In genomic region chr20:63096681-63097335, GRCh38 we compare ENCODE assay signal across 17 cellular contexts.
DNase-seq lines count a peak whose midpoint lies in the region; ATAC-seq and TF ChIP-seq lines count a peak whose summit lies in the region.
"Had no signal": no experiment of that assay in that cellular context is flagged by ENCODE, and none has a peak within 500 bp of the region (broad histone marks: within the 10 kb centered on the region; RNA-seq: fewer than 3 reads in every experiment).

No MANE protein-coding gene starts in this region.

- no peak overlapping the region for H3K27ac ChIP-seq in BLaER1 treated with 17β-estradiol and CSF1 and Interleukin-3, amounts not matched to agents 10 nM and 100 nM
- H3K27ac ChIP-seq in Panc1 (ENCODE audit: low read length) (no peak overlapping the region), left ventricle myocardium inferior (replicated peaks) (no peak overlapping the region), osteoblast (ENCODE audit: low read depth, low read length) (no peak overlapping the region)
- H3K27ac ChIP-seq: hepatocyte had no signal

- H2AFZ ChIP-seq in osteoblast (ENCODE audit: low read length), result no peak overlapping the region
- H2AFZ ChIP-seq: hepatocyte had no signal

- H3K27me3 ChIP-seq in BLaER1 treated with 17β-estradiol and CSF1 and Interleukin-3, amounts not matched to agents 10 nM and 100 nM, result no peaks in the 10 kb centered on the region
- no peaks in the 10 kb centered on the region for H3K27me3 ChIP-seq in Panc1 (ENCODE audit: control insufficient read depth, insufficient read depth, low read length)
- peaks cover 97% of the 10 kb centered on the region for H3K27me3 ChIP-seq in left ventricle myocardium inferior (ENCODE audit: low read depth)
- peaks cover 22% of the 10 kb centered on the region for H3K27me3 ChIP-seq in osteoblast (ENCODE audit: insufficient read depth, low read length)

- DNase-seq in Panc1 (ENCODE audit: low read depth, low spot score) (no peak), left ventricle myocardium inferior (peak; percentile 2), osteoblast (ENCODE audit: insufficient read length, low spot score, missing footprints) (peak; percentile 71), amygdala (lab: John Stamatoyannopoulos, UW) (no peak), NCI-H2196 treated with DMSO at 0.1 percent for 48 hours (lab: John Stamatoyannopoulos, UW; ENCODE audit: unreplicated experiment) (no peak)
- DNase-seq in activated CD4-positive, alpha-beta T cell treated with anti-CD3 and anti-CD28 coated beads, Interleukin-2, amount 10 ng/mL, durations not matched to agents 7 days and 5 days, result no peak
- DNase-seq: activated CD8-positive, alpha-beta T cell treated with anti-CD3 and anti-CD28 coated beads for 36 hours; COR-L47; NCI-H1436 treated with DMSO at 0.1 percent for 48 hours; NCI-H2171 treated with DMSO at 0.1 percent for 48 hours; nucleus accumbens; RPMI8226; stimulated activated CD4-positive, alpha-beta T cell treated with anti-CD3 and anti-CD28 coated beads, Interleukin-2, amount 100 ng/mL, for 48 hours had no signal

- no peaks in the 10 kb centered on the region for H3K9me3 ChIP-seq in BLaER1 treated with 17β-estradiol and CSF1 and Interleukin-3, amounts not matched to agents 10 nM and 100 nM (replicated peaks in 1 of 11)
- no peaks in the 10 kb centered on the region for H3K9me3 ChIP-seq in Panc1 (ENCODE audit: control insufficient read depth, insufficient read depth, low read depth, low read length)
- H3K9me3 ChIP-seq in left ventricle myocardium inferior (replicated peaks), result no peaks in the 10 kb centered on the region
- no peaks in the 10 kb centered on the region for H3K9me3 ChIP-seq in osteoblast (ENCODE audit: low read depth, low read length)

- no peaks in the 10 kb centered on the region for H3K79me2 ChIP-seq in osteoblast (ENCODE audit: insufficient read depth, low read length)
- H3K79me2 ChIP-seq: hepatocyte had no signal

- H3K27ac Mint-ChIP-seq in activated CD4-positive, alpha-beta T cell treated with anti-CD3 and anti-CD28 coated beads, Interleukin-2, amount 10 ng/mL, durations not matched to agents 7 days and 5 days, result no peak overlapping the region
- H3K27ac Mint-ChIP-seq: activated CD8-positive, alpha-beta T cell treated with anti-CD3 and anti-CD28 coated beads for 36 hours; activated T-helper 2 cell treated with anti-CD3 and anti-CD28 coated beads, Interferon-gamma antibody, Interleukin-2, Interleukin-4, amounts not matched to agents 10 μg/mL and 5 μg/mL and 100 μg/mL, durations not matched to agents 14 hours and 24 hours and 36 hours had no signal

- H3K4me2 ChIP-seq in BLaER1 treated with 17β-estradiol and CSF1 and Interleukin-3, amounts not matched to agents 10 nM and 100 nM, result peak overlapping the region in 9 of 11 experiments; percentile 18 to 75 (median 69); a peak in 18 of 22 replicates
- H3K4me2 ChIP-seq in osteoblast (ENCODE audit: insufficient read depth, low read length), result no peak overlapping the region
- H3K4me2 ChIP-seq: hepatocyte had no signal

- in situ Hi-C loops in Panc1 (cut with HindIII; ENCODE audit: low pct_unique_long_range_greater_than_20kb, low sequenced_read_pairs), result no loop called here

- peaks cover 7 to 68% (median 49%) of the 10 kb centered on the region in 10 experiments; a peak in 17 of 20 replicates for H3K4me1 ChIP-seq in BLaER1 treated with 17β-estradiol and CSF1 and Interleukin-3, amounts not matched to agents 10 nM and 100 nM
- H3K4me1 ChIP-seq in Panc1 (ENCODE audit: control insufficient read depth, insufficient read depth, low read length), result no peaks in the 10 kb centered on the region
- H3K4me1 ChIP-seq in left ventricle myocardium inferior, result peaks cover 2% of the 10 kb centered on the region
- peaks cover 2% of the 10 kb centered on the region for H3K4me1 ChIP-seq in osteoblast (ENCODE audit: insufficient read depth, low read length)

- H3K27me3 Mint-ChIP-seq in activated CD4-positive, alpha-beta T cell treated with anti-CD3 and anti-CD28 coated beads, Interleukin-2, amount 10 ng/mL, durations not matched to agents 7 days and 5 days, result no peaks in the 10 kb centered on the region

- intact Hi-C loops in Panc1 (cut with micrococcal nuclease; ENCODE audit: unreplicated experiment) (no loop called here), left ventricle myocardium inferior (cut with micrococcal nuclease) (no loop called here)

- H3K4me3 ChIP-seq in BLaER1 treated with 17β-estradiol and CSF1 and Interleukin-3, amounts not matched to agents 10 nM and 100 nM, result no peak overlapping the region
- H3K4me3 ChIP-seq in Panc1 (ENCODE audit: low read depth in 2 of 2, low read length in 2 of 2), result no peak overlapping the region
- no peak overlapping the region for H3K4me3 ChIP-seq in left ventricle myocardium inferior
- no peak overlapping the region for H3K4me3 ChIP-seq in osteoblast (ENCODE audit: insufficient read depth, low read length)
- H3K4me3 ChIP-seq: hepatocyte had no signal

- no peak overlapping the region for H3K4me3 Mint-ChIP-seq in activated CD4-positive, alpha-beta T cell treated with anti-CD3 and anti-CD28 coated beads, Interleukin-2, amount 10 ng/mL, durations not matched to agents 7 days and 5 days
- H3K4me3 Mint-ChIP-seq: activated CD8-positive, alpha-beta T cell treated with anti-CD3 and anti-CD28 coated beads for 36 hours had no signal

- H3K36me3 Mint-ChIP-seq in activated CD4-positive, alpha-beta T cell treated with anti-CD3 and anti-CD28 coated beads, Interleukin-2, amount 10 ng/mL, durations not matched to agents 7 days and 5 days (ENCODE audit: low read depth), result no peaks in the 10 kb centered on the region

- peaks cover 3% of the 10 kb centered on the region for H3K4me1 Mint-ChIP-seq in activated CD4-positive, alpha-beta T cell treated with anti-CD3 and anti-CD28 coated beads, Interleukin-2, amount 10 ng/mL, durations not matched to agents 7 days and 5 days

- no peaks in the 10 kb centered on the region for H3K36me3 ChIP-seq in BLaER1 treated with 17β-estradiol and CSF1 and Interleukin-3, amounts not matched to agents 10 nM and 100 nM
- H3K36me3 ChIP-seq in Panc1 (ENCODE audit: control insufficient read depth, insufficient read depth, low read length), result no peaks in the 10 kb centered on the region
- no peaks in the 10 kb centered on the region for H3K36me3 ChIP-seq in left ventricle myocardium inferior
- no peaks in the 10 kb centered on the region for H3K36me3 ChIP-seq in osteoblast (ENCODE audit: insufficient read depth, low read length)

- no peak for TF ChIP-seq CTCF in Panc1 (IDR thresholded peaks at IDR 0.05)
- no peak for TF ChIP-seq CTCF in left ventricle myocardium inferior (IDR thresholded peaks at IDR 0.05; ENCODE audit: borderline replicate concordance)
- TF ChIP-seq CTCF in osteoblast (IDR thresholded peaks at IDR 0.05; ENCODE audit: extremely low read depth, low read depth, low read length), result no peak

- ATAC-seq in Panc1, result peak; percentile 15; the same call in 1 of the 2 replicates
- ATAC-seq in GM21825 (IDR thresholded peaks at IDR 0.05; ENCODE audit: unreplicated experiment), result no peak
- ATAC-seq: activated CD8-positive, alpha-beta T cell treated with anti-CD3 and anti-CD28 coated beads for 36 hours had no signal

- CTCF ChIA-PET in Panc1 (lab: Charles Lee), result no interaction called here
- CTCF ChIA-PET in activated CD4-positive, alpha-beta T cell treated with anti-CD3 and anti-CD28 coated beads, Interleukin-2, amount 10 ng/mL, durations not matched to agents 7 days and 5 days (lab: Charles Lee), result no interaction called here

- H3K9me3 Mint-ChIP-seq in activated CD4-positive, alpha-beta T cell treated with anti-CD3 and anti-CD28 coated beads, Interleukin-2, amount 10 ng/mL, durations not matched to agents 7 days and 5 days, result no peaks in the 10 kb centered on the region
- H3K9me3 Mint-ChIP-seq: activated CD8-positive, alpha-beta T cell treated with anti-CD3 and anti-CD28 coated beads for 36 hours; activated T-helper 2 cell treated with anti-CD3 and anti-CD28 coated beads, Interferon-gamma antibody, Interleukin-2, Interleukin-4, amounts not matched to agents 10 μg/mL and 5 μg/mL and 100 μg/mL, durations not matched to agents 14 hours and 24 hours and 36 hours had no signal

- H4K20me1 ChIP-seq in BLaER1 treated with 17β-estradiol and CSF1 and Interleukin-3, amounts not matched to agents 10 nM and 100 nM, result peaks cover 0 to 51% (median 0%) of the 10 kb centered on the region in 11 experiments; a peak in 5 of 22 replicates
- H4K20me1 ChIP-seq in osteoblast (ENCODE audit: insufficient read depth, low read length), result no peaks in the 10 kb centered on the region

- no TSS peak for BruUV-seq in Panc1 (replicated peaks; lab: Mats Ljungman, UMichigan)

- H3K9ac ChIP-seq in BLaER1 treated with 17β-estradiol and CSF1 and Interleukin-3, amounts not matched to agents 10 nM and 100 nM, result peak overlapping the region in 1 of 11 experiments; percentile 10; a peak in 1 of 22 replicates

- POLR2A ChIA-PET in Panc1 (lab: Charles Lee), result no interaction called here
- POLR2A ChIA-PET in activated CD4-positive, alpha-beta T cell treated with anti-CD3 and anti-CD28 coated beads, Interleukin-2, amount 10 ng/mL, durations not matched to agents 7 days and 5 days (lab: Charles Lee), result no interaction called here

Comparison
In these comparisons a context has a peak if more than half of its experiments do, and no peak if none do; other contexts are left out.
1. DNase-seq: peak in left ventricle myocardium inferior (single experiment) and osteoblast (single experiment); none in Panc1 (single experiment), amygdala (0 of 56), NCI-H2196 treated with DMSO at 0.1 percent for 48 hours (single experiment) and activated CD4-positive, alpha-beta T cell treated with anti-CD3 and anti-CD28 coated beads, Interleukin-2, amount 10 ng/mL, durations not matched to agents 7 days and 5 days (single experiment).